ENCODE assay signal across 8 cellular contexts in genomic region chr5:14142202-14142855, GRCh38. TPM values are rescaled to one million over a fixed set of nuclear protein-coding genes. Genes with fewer than 3 reads are reported as not detected.
A peak's percentile ranks its signal among the peaks of the same experiment; 100 is the strongest.
DNase-seq lines count a peak whose midpoint lies in the region; ATAC-seq and TF ChIP-seq lines count a peak whose summit lies in the region.

No MANE protein-coding gene starts in this region.

- H3K4me1 ChIP-seq in mesenchymal stem cell (ENCODE audit: control insufficient read depth, insufficient read depth, low read depth, low read length), result peaks cover 7% of the 10 kb centered on the region

- H3K27me3 ChIP-seq in brain microvascular endothelial cell (replicated peaks) (no peaks in the 10 kb centered on the region), mesenchymal stem cell (ENCODE audit: control insufficient read depth in 1 of 2, insufficient read depth in 1 of 2, low read length in 2 of 2) (no peaks in the 10 kb centered on the region)

- peak overlapping the region in 1 of 2 experiments; percentile 64 for H2BK12ac ChIP-seq in mesenchymal stem cell (ENCODE audit: low read length in 2 of 2)

- no peak for TF ChIP-seq POLR2A in GM18505 (IDR thresholded peaks at IDR 0.05; ENCODE audit: borderline replicate concordance, extremely low read depth, insufficient read depth, insufficient read length)

- peak overlapping the region; percentile 45 for H4K8ac ChIP-seq in mesenchymal stem cell (ENCODE audit: low read length)

- H3K36me3 ChIP-seq in brain microvascular endothelial cell (replicated peaks) (peaks cover 6% of the 10 kb centered on the region), mesenchymal stem cell (ENCODE audit: control insufficient read depth in 1 of 2, insufficient read depth in 2 of 2, low read depth in 1 of 2, low read length in 2 of 2) (peaks cover 0 to 3% of the 10 kb centered on the region in 2 experiments)

- H3K4me2 ChIP-seq in mesenchymal stem cell (ENCODE audit: low read length, poor library complexity, severe bottlenecking), result peak overlapping the region; percentile 66

- H3K9ac ChIP-seq in mesenchymal stem cell (ENCODE audit: low read length), result peak overlapping the region; percentile 97

- peak overlapping the region in 1 of 2 experiments; percentile 31 for H3K23ac ChIP-seq in mesenchymal stem cell (ENCODE audit: low read length in 2 of 2)

- H3K18ac ChIP-seq in mesenchymal stem cell (ENCODE audit: low read depth in 1 of 2, low read length in 2 of 2), result peak overlapping the region; percentile 77 to 86

- no peak overlapping the region for H4K91ac ChIP-seq in mesenchymal stem cell (ENCODE audit: low read length)

- in situ Hi-C loops in brain microvascular endothelial cell (cut with HindIII; ENCODE audit: low pct_ligation_motif_present, low sequenced_read_pairs), result no loop called here

- 14% methylated on average over 19 of the region's 20 CpGs for WGBS in mesenchymal stem cell

- H3K27ac ChIP-seq in brain microvascular endothelial cell, result peak overlapping the region; percentile 84
- peak overlapping the region; percentile 96 for H3K27ac ChIP-seq in mesenchymal stem cell (ENCODE audit: low read length, poor library complexity, severe bottlenecking)

- peak overlapping the region; percentile 97 for H2BK5ac ChIP-seq in mesenchymal stem cell (ENCODE audit: low read depth, low read length, poor library complexity, severe bottlenecking)

- H2AK5ac ChIP-seq in mesenchymal stem cell (ENCODE audit: low read length, severe bottlenecking), result peak overlapping the region; percentile 36

- H3K4me3 ChIP-seq in brain microvascular endothelial cell (ENCODE audit: low read depth, low read length) (peak overlapping the region; percentile 54), mesenchymal stem cell (ENCODE audit: insufficient read depth in 1 of 2, low read depth in 1 of 2, low read length in 2 of 2) (peak overlapping the region; percentile 67 to 88)

- no peaks in the 10 kb centered on the region for H3K9me3 ChIP-seq in mesenchymal stem cell (ENCODE audit: control insufficient read depth, low read length)

- H3K79me1 ChIP-seq in mesenchymal stem cell (replicated peaks; ENCODE audit: low read length, poor library complexity, severe bottlenecking), result no peaks in the 10 kb centered on the region

- peak overlapping the region in 1 of 2 experiments; percentile 41 for H3K14ac ChIP-seq in mesenchymal stem cell (ENCODE audit: low read length in 2 of 2)

- TF ChIP-seq CTCF in brain microvascular endothelial cell (IDR thresholded peaks at IDR 0.05; ENCODE audit: low read depth, low read length, missing control alignments), result no peak

- H3K4ac ChIP-seq in mesenchymal stem cell (ENCODE audit: low read depth in 1 of 2, low read length in 2 of 2), result peak overlapping the region; percentile 76 to 89

- ATAC-seq in HG03432 (IDR thresholded peaks at IDR 0.05; ENCODE audit: unreplicated experiment) (peak; percentile 7), GM18505 (IDR thresholded peaks at IDR 0.05; ENCODE audit: unreplicated experiment) (no peak)

- no peak overlapping the region for H2AFZ ChIP-seq in mesenchymal stem cell (ENCODE audit: low read depth, low read length)

- peak overlapping the region; percentile 71 for H2BK15ac ChIP-seq in mesenchymal stem cell (ENCODE audit: low read depth, poor library complexity, severe bottlenecking)

- peak; percentile 9 for DNase-seq in stimulated activated CD4-positive, alpha-beta T cell treated with anti-CD3 and anti-CD28 coated beads, Interleukin-15, amount 100 ng/mL, for 24 hours
- no peak for DNase-seq in stimulated activated CD4-positive, alpha-beta T cell treated with anti-CD3 and anti-CD28 coated beads, Interleukin-4, amount 100 ng/mL, for 4 hours
- DNase-seq in brain microvascular endothelial cell (no peak), mesenchymal stem cell (peak; percentile 63), OCI-M1 (lab: John Stamatoyannopoulos, UW) (no peak), COR-L47 (lab: John Stamatoyannopoulos, UW) (no peak)

- peak overlapping the region; percentile 80 for H2BK120ac ChIP-seq in mesenchymal stem cell (ENCODE audit: low read depth, low read length)

RNA-seq across cellular contexts. Expression of gene TRIO, which starts 0.8 kb away (rescaled TPM):
- polyA plus RNA-seq in mesenchymal stem cell (2013, experiment 1 of 2), result 39.8 TPM
- 39.0 TPM for polyA plus RNA-seq in mesenchymal stem cell (2013, experiment 2 of 2)

Comparison
In these comparisons a context has a peak if more than half of its experiments do, and no peak if none do; other contexts are left out.
1. DNase-seq: peak in stimulated activated CD4-positive, alpha-beta T cell treated with anti-CD3 and anti-CD28 coated beads, Interleukin-15, amount 100 ng/mL, for 24 hours (single experiment) and mesenchymal stem cell (single experiment); none in stimulated activated CD4-positive, alpha-beta T cell treated with anti-CD3 and anti-CD28 coated beads, Interleukin-4, amount 100 ng/mL, for 4 hours (0 of 2), brain microvascular endothelial cell (single experiment), OCI-M1 (single experiment) and COR-L47 (single experiment).